ENCODE assay signal across 8 cellular contexts in the genomic region with DNA sequence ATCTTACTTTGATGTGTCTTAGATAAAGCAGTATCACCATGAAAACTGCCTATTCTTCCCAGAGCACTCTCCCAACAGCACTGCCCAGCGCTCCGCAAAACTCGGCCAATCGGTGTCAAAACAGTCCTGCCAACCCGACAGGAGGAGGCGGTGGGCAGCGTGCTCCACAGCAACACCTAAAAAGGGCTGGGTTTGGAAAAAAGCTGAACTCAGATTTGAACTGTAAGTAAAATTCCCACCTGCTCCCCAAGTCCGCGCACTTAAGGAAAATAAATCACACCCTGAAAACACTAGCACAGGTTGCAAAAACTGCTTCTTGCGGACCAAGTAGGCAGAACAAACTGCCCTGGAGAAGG. TPM values are rescaled to one million over a fixed set of nuclear protein-coding genes. Genes with fewer than 3 reads are reported as not detected.
A peak's percentile ranks its signal among the peaks of the same experiment; 100 is the strongest.
DNase-seq lines count a peak whose midpoint lies in the region; ATAC-seq and TF ChIP-seq lines count a peak whose summit lies in the region.

No MANE protein-coding gene starts in this region.

- H3K27ac Mint-ChIP-seq in stimulated activated naive CD8-positive, alpha-beta T cell treated with anti-CD3 and anti-CD28 coated beads, Interleukin-15, amount 100 ng/mL, for 72 hours, result peak overlapping the region; percentile 90 to 92

- H3K27ac ChIP-seq in colonic mucosa, result peak overlapping the region; percentile 63

- H3K27me3 ChIP-seq in colonic mucosa, result no peaks in the 10 kb centered on the region

- H3K4me1 Mint-ChIP-seq in stimulated activated naive CD8-positive, alpha-beta T cell treated with anti-CD3 and anti-CD28 coated beads, Interleukin-15, amount 100 ng/mL, for 72 hours, result peaks cover 50% of the 10 kb centered on the region

- H3K4me3 Mint-ChIP-seq in stimulated activated naive CD8-positive, alpha-beta T cell treated with anti-CD3 and anti-CD28 coated beads, Interleukin-15, amount 100 ng/mL, for 72 hours, result peak overlapping the region; percentile 96 to 98

- CTCF ChIA-PET in AG04449 (lab: Yijun Ruan, JAX) (interaction anchor here (1.0 to 2.6 kb wide), 7 partner anchors 10 to 113 kb away, joined by 3 to 13 read pairs (median 3); no protein-coding TSS in a partner anchor), GM10248 (lab: Yijun Ruan, JAX) (interaction anchor here (1.1 to 2.4 kb wide), 8 partner anchors 9 to 113 kb away, joined by 3 to 12 read pairs (median 6); no protein-coding TSS in a partner anchor)

- intact Hi-C loops in colonic mucosa (cut with DNase I), result loop anchor here (10.0 kb wide), 1 partner anchor 60 kb away; the partner anchor contains the start of gene CAPRIN2

- TF ChIP-seq CTCF in AG04449 (IDR thresholded peaks at IDR 0.05; ENCODE audit: insufficient read depth, low read length, missing control alignments) (peak; percentile 7), GM10248 (IDR thresholded peaks at IDR 0.05; ENCODE audit: control extremely low read depth, extremely low read depth, low read depth, missing control alignments) (no peak), colonic mucosa (IDR thresholded peaks at IDR 0.05) (no peak)

- peak overlapping the region; percentile 92 to 99 for H3K9ac ChIP-seq in colonic mucosa (ENCODE audit: low read depth in 2 of 2, low read length in 2 of 2)

- H3K4me3 ChIP-seq in AG04449 (ENCODE audit: low read depth, low read length), result peak overlapping the region; percentile 93
- peak overlapping the region; percentile 79 for H3K4me3 ChIP-seq in colonic mucosa

- no peaks in the 10 kb centered on the region for H3K27me3 Mint-ChIP-seq in stimulated activated naive CD8-positive, alpha-beta T cell treated with anti-CD3 and anti-CD28 coated beads, Interleukin-15, amount 100 ng/mL, for 72 hours

- H3K9me3 Mint-ChIP-seq in stimulated activated naive CD8-positive, alpha-beta T cell treated with anti-CD3 and anti-CD28 coated beads, Interleukin-15, amount 100 ng/mL, for 72 hours, result no peaks in the 10 kb centered on the region

- no peaks in the 10 kb centered on the region for H3K36me3 ChIP-seq in colonic mucosa

- ATAC-seq in HG03175 (IDR thresholded peaks at IDR 0.05; ENCODE audit: unreplicated experiment) (peak; percentile 18), left lobe of liver (peak; percentile 77)
- peak; percentile 15 for ATAC-seq in stimulated activated naive CD8-positive, alpha-beta T cell treated with anti-CD3 and anti-CD28 coated beads, Interleukin-15, amount 100 ng/mL, for 72 hours

- DNase-seq in AG04449 (ENCODE audit: low read depth, low spot score) (no peak), GM10248 (ENCODE audit: extremely low spot score) (peak; percentile 20), RKO (ENCODE audit: low spot score) (peak; percentile 73), colonic mucosa (peak; percentile 58), left lobe of liver (ENCODE audit: low spot score) (peak; percentile 66)
- peak in 1 of 2 donors; percentile 20 for DNase-seq in stimulated activated naive CD8-positive, alpha-beta T cell treated with anti-CD3 and anti-CD28 coated beads, Interleukin-15, amount 100 ng/mL, for 72 hours
- no peak for DNase-seq in central memory CD4-positive, alpha-beta T cell

- POLR2A ChIA-PET in AG04449 (lab: Yijun Ruan, JAX), result interaction anchor here (1.3 to 2.3 kb wide), 2 partner anchors 24 to 101 kb away, joined by 3 to 24 read pairs; no protein-coding TSS in a partner anchor
- POLR2A ChIA-PET in GM10248 (lab: Yijun Ruan, JAX), result no interaction called here

- H3K9me3 ChIP-seq in colonic mucosa, result no peaks in the 10 kb centered on the region

- H3K4me1 ChIP-seq in colonic mucosa, result no peaks in the 10 kb centered on the region

RNA-seq across cellular contexts. Expression of gene IPO8, which starts 0.7 kb away (rescaled TPM):
- total RNA-seq in colonic mucosa (10 to 100 TPM; 55.2 to 57.2 TPM), left lobe of liver (27.8 TPM)

RNA-seq across cellular contexts. Expression of gene CAPRIN2, which starts 59.8 kb away (rescaled TPM):
- total RNA-seq in colonic mucosa (1 to 10 TPM; 6.1 to 8.2 TPM), left lobe of liver (7.2 TPM)

Comparison
In these comparisons a context has a peak if more than half of its experiments do, and no peak if none do; other contexts are left out.
1. DNase-seq: peak in GM10248 (single experiment), RKO (single experiment), colonic mucosa (single experiment) and left lobe of liver (single experiment); none in AG04449 (single experiment) and central memory CD4-positive, alpha-beta T cell (single experiment).
2. ATAC-seq: peak in every context shown above with its lines; median percentile 77 in left lobe of liver; 18 in HG03175; 15 in stimulated activated naive CD8-positive, alpha-beta T cell treated with anti-CD3 and anti-CD28 coated beads, Interleukin-15, amount 100 ng/mL, for 72 hours.